ENCODE assay signal across 8 cellular contexts in genomic region chr12:31325877-31326631, GRCh38. TPM values are rescaled to one million over a fixed set of nuclear protein-coding genes. Genes with fewer than 3 reads are reported as not detected.
A peak's percentile ranks its signal among the peaks of the same experiment; 100 is the strongest.
DNase-seq lines count a peak whose midpoint lies in the region; ATAC-seq, FAIRE-seq and TF ChIP-seq lines count a peak whose summit lies in the region.

Gene SINHCAF (minus strand): TSS chr12:31326150. CDS start chr12:31298204, 27,946 bp downstream.

- H3K27ac ChIP-seq in keratinocyte (ENCODE audit: control insufficient read depth, insufficient read depth, low read length): peak within 1 kb of the TSS; percentile 92

- H3K4me1 ChIP-seq in keratinocyte (ENCODE audit: control insufficient read depth, extremely low read depth, insufficient read depth, low read length): peaks cover 23% of the 10 kb centered on the region

- TF ChIP-seq CTCF in AG10803 (conservative IDR thresholded peaks at IDR 0.05; ENCODE audit: low read length) (no peak), keratinocyte (optimal IDR thresholded peaks at IDR 0.05 in 1 of 3, IDR thresholded peaks at IDR 0.05 in 1 of 3, conservative IDR thresholded peaks at IDR 0.05 in 1 of 3; ENCODE audit: extremely low read depth in 1 of 3, insufficient read depth in 2 of 3, low read length in 3 of 3) (no peak)

- H3K4me2 ChIP-seq in keratinocyte (ENCODE audit: control insufficient read depth, extremely low read depth, insufficient read depth, low read depth, low read length): peak within 1 kb of the TSS; percentile 96

- FAIRE-seq in keratinocyte (lab: Jason Lieb, UNC): peak; percentile 62

- peak within 1 kb of the TSS; percentile 84 for H2AFZ ChIP-seq in keratinocyte (ENCODE audit: control insufficient read depth, low read length)

- H3K9me1 ChIP-seq in keratinocyte (ENCODE audit: control insufficient read depth, extremely low read depth, insufficient read depth, low read length): no peaks in the 10 kb centered on the region

- H3K79me2 ChIP-seq in keratinocyte (ENCODE audit: control insufficient read depth, insufficient read depth, low read length): peaks cover 49% of the 10 kb centered on the region

- peak; percentile 97 for DNase-seq in AG10803 (ENCODE audit: low read depth)
- DNase-seq in NCI-H460 (ENCODE audit: extremely low read depth, low read depth): peak; percentile 98
- DNase-seq in activated CD4-positive, CD25-positive, alpha-beta regulatory T cell treated with anti-CD3 and anti-CD28 coated beads, Interleukin-2, amount 50 U/mL, for 72 hours: peak; percentile 97
- peak; percentile 97 for DNase-seq in cerebellum (ENCODE audit: low spot score)
- DNase-seq in keratinocyte (ENCODE audit: low read depth, low spot score): peak; percentile 77
- DNase-seq in stimulated activated CD4-positive, alpha-beta T cell treated with anti-CD3 and anti-CD28 coated beads, Interleukin-15, amount 100 ng/mL, for 1 hour (ENCODE audit: low read depth in 1 of 2, low spot score in 1 of 2): peak; percentile 95 to 98

- no peaks in the 10 kb centered on the region for H3K27me3 ChIP-seq in keratinocyte (ENCODE audit: control insufficient read depth, extremely low read depth, insufficient read depth, low read length)

- no peaks in the 10 kb centered on the region for H3K9me3 ChIP-seq in keratinocyte (ENCODE audit: control insufficient read depth, low read depth, low read length)

- H4K20me1 ChIP-seq in keratinocyte (ENCODE audit: control insufficient read depth, extremely low read depth, insufficient read depth, low read length): peaks cover 9% of the 10 kb centered on the region

- H3K9ac ChIP-seq in keratinocyte (ENCODE audit: control insufficient read depth, extremely low read depth, insufficient read depth, low read length): peak within 1 kb of the TSS; percentile 94

- H3K4me3 ChIP-seq in AG10803 (ENCODE audit: low read length): peak within 1 kb of the TSS; percentile 87
- H3K4me3 ChIP-seq in keratinocyte (ENCODE audit: control insufficient read depth in 2 of 3, extremely low read depth in 1 of 3, insufficient read depth in 2 of 3, low read depth in 1 of 3, low read length in 3 of 3): peak within 1 kb of the TSS; percentile 77 to 99 (median 85)

- dilution Hi-C loops in keratinocyte (cut with MboI; ENCODE audit: extremely low pct_ligation_motif_present, low sequenced_read_pairs): no loop called here

- H3K36me3 ChIP-seq in keratinocyte (ENCODE audit: control insufficient read depth in 2 of 2, extremely low read depth in 1 of 2, insufficient read depth in 2 of 2, low read length in 2 of 2): no peaks in the 10 kb centered on the region

- ATAC-seq in GM19043 (IDR thresholded peaks at IDR 0.05; ENCODE audit: low read depth, unreplicated experiment): peak; percentile 42
- peak; percentile 59 for ATAC-seq in HG03378 (IDR thresholded peaks at IDR 0.05; ENCODE audit: unreplicated experiment)

RNA-seq across cellular contexts. Expression of gene SINHCAF, which starts in this region (rescaled TPM):
- 101 and 105 TPM in 2 replicates for total RNA-seq in NCI-H460 (2014; rRNA removed; shearing (Covaris generic))
- polyA plus RNA-seq in NCI-H460 (2014; cell fraction: nucleus; rRNA removed): 51.7 and 98.0 TPM in 2 replicates
- total RNA-seq in cerebellum: 45.0 TPM
- polyA plus RNA-seq in keratinocyte: 32.2 to 57.4 TPM (median 40.8 TPM) in 3 replicates
- 27.0 TPM for polyA plus RNA-seq in keratinocyte (2011; ENCODE audit: low read depth)
- polyA plus RNA-seq in keratinocyte (2011; cell fraction: cytosol; rRNA removed): 42.9 and 103 TPM in 2 replicates
- 42.7 and 57.4 TPM in 2 replicates for polyA plus RNA-seq in keratinocyte (2011; cell fraction: nucleus; rRNA removed)
- 30.9 and 33.9 TPM in 2 replicates for polyA plus RNA-seq in keratinocyte (2012; ENCODE audit: low replicate concordance)
- polyA minus RNA-seq in keratinocyte: 7.0 to 31.0 TPM (median 19.7 TPM) in 3 replicates
- polyA minus RNA-seq in keratinocyte (2011; cell fraction: cytosol; rRNA and poly(A)+ RNA removed): 32.2 TPM
- 18.3 and 30.1 TPM in 2 replicates for polyA minus RNA-seq in keratinocyte (2011; cell fraction: nucleus; rRNA and poly(A)+ RNA removed)

Comparison
In these comparisons a context has a peak if more than half of its experiments do, and no peak if none do; other contexts are left out.
1. Peak in every context shown above with its lines: DNase-seq, ATAC-seq, H3K4me3 ChIP-seq and H3K27ac ChIP-seq.